ENCODE assay signal across 8 cellular contexts in the genomic region with DNA sequence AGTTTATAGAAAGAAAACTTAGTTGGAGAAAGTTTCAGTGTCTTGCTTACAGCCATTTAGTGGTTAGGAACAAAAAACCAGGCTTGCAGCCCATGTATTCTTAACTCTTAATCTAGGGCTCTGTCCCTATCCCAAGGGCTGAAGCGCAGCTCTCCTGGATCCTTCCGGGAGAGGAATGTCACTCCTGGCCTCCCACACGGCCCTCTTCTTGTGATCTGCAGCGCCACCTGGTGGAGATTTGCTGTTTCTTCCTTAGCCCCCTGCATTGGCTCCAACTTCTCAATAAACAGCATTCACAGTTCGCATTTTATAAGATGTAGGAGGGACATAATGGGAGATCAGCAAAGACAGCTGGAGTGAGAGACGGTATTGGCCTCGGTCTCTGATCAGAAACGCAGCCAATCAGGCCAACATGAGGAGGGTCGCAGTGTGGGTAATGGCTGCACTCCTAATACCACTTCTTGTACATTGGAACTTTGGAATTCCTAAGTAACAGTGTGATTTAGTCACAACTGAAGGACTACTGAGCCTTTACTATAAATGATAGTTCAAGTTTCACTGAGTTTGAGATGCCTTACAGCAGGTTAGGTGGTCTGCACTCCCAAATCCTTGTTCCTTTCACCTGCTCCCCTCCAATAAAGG.
DNase-seq lines count a peak whose midpoint lies in the region; ATAC-seq and TF ChIP-seq lines count a peak whose summit lies in the region.

No MANE protein-coding gene starts in this region.

- no peak overlapping the region for H3K9ac ChIP-seq in parathyroid adenoma

- TF ChIP-seq CTCF in parathyroid adenoma (IDR thresholded peaks at IDR 0.05) = peak; percentile 59

- H3K4me2 ChIP-seq in parathyroid adenoma (ENCODE audit: low read length) = no peak overlapping the region

- DNase-seq in activated CD4-positive, CD25-positive, alpha-beta regulatory T cell treated with anti-CD3 and anti-CD28 coated beads, Interleukin-2, amount 50 U/mL, for 72 hours = peak; percentile 52
- DNase-seq in NCI-H510A (lab: John Stamatoyannopoulos, UW) = peak; percentile 28
- peak; percentile 3 for DNase-seq in activated CD8-positive, alpha-beta memory T cell treated with anti-CD3 and anti-CD28 coated beads, Interleukin-2, amount 50 U/mL, for 24 hours (ENCODE audit: extremely low read depth)
- peak; percentile 54 for DNase-seq in globus pallidus (ENCODE audit: low spot score)
- DNase-seq in mesenteric fat pad (ENCODE audit: low spot score) = no peak

- no peaks in the 10 kb centered on the region for H3K36me3 ChIP-seq in parathyroid adenoma (ENCODE audit: control insufficient read depth, insufficient read depth, low read length)

- H3K4me1 ChIP-seq in parathyroid adenoma = no peaks in the 10 kb centered on the region

- H3K4me3 ChIP-seq in parathyroid adenoma (ENCODE audit: low read depth, low read length) = no peak overlapping the region

- no peak for ATAC-seq in activated CD4-positive, CD25-positive, alpha-beta regulatory T cell treated with anti-CD3 and anti-CD28 coated beads, Interleukin-2, amount 50 U/mL, for 24 hours
- ATAC-seq in HG03025 (IDR thresholded peaks at IDR 0.05; ENCODE audit: low FRiP score, unreplicated experiment) = peak; percentile 60

- no peak overlapping the region for H3K27ac ChIP-seq in parathyroid adenoma

- H3K27me3 ChIP-seq in parathyroid adenoma (ENCODE audit: control insufficient read depth, insufficient read depth, low read length) = no peaks in the 10 kb centered on the region

- no peaks in the 10 kb centered on the region for H3K79me2 ChIP-seq in parathyroid adenoma

- H3K9me3 ChIP-seq in parathyroid adenoma (ENCODE audit: control insufficient read depth, low read length) = no peaks in the 10 kb centered on the region

- H2AFZ ChIP-seq in parathyroid adenoma = no peak overlapping the region
